In the genomic region with DNA sequence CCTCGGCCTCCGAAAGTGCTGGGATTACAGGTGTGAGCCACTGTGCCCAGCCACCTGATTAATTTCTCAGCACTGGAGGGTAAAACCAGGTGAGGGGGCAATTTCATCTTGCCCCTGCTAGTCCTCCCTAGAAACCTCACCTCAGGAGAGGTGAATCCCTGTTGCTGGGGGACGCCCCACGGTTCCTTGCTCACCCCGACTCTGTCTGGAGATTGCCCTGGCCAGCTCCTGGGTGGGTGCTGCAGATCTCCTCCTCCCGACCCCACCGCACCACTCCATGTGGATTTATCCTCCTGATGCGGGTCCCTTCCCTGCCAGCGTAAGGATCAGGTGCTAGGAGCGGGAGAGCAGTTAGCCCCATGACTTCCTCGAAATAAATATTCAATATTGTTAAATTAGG, we compare ENCODE assay signal across 19 cellular contexts. TPM values are rescaled to one million over a fixed set of nuclear protein-coding genes. Genes with fewer than 3 reads are reported as not detected.
DNase-seq lines count a peak whose midpoint lies in the region; ATAC-seq, FAIRE-seq and TF ChIP-seq lines count a peak whose summit lies in the region.
"Had no signal": no experiment of that assay in that cellular context is flagged by ENCODE, and none has a peak within 500 bp of the region (broad histone marks: within the 10 kb centered on the region; RNA-seq: fewer than 3 reads in every experiment).

No MANE protein-coding gene starts in this region.

- H3K27me3 ChIP-seq in esophagus muscularis mucosa: peaks cover 0 to 7% (median 0%) of the 10 kb centered on the region in 4 donors
- H3K27me3 ChIP-seq in smooth muscle cell (ENCODE audit: low read depth): no peaks in the 10 kb centered on the region
- H3K27me3 ChIP-seq: BE2C had no signal

- H3K4me3 ChIP-seq in esophagus muscularis mucosa (no peak overlapping the region), kidney (ENCODE audit: low read length in 2 of 2) (no peak overlapping the region), smooth muscle cell (no peak overlapping the region)
- H3K4me3 ChIP-seq: A549, HAP-1 had no signal

- no peak for FAIRE-seq in kidney (lab: Jason Lieb, UNC)
- FAIRE-seq: A549, GM12892, H1, HepG2, HTR-8/SVneo had no signal

- no peaks in the 10 kb centered on the region for H3K9me3 ChIP-seq in esophagus muscularis mucosa
- H3K9me3 ChIP-seq in kidney (ENCODE audit: control insufficient read depth in 1 of 2, low read length in 2 of 2): no peaks in the 10 kb centered on the region
- H3K9me3 ChIP-seq in smooth muscle cell (replicated peaks; ENCODE audit: low read depth): no peaks in the 10 kb centered on the region
- H3K9me3 ChIP-seq: A549, BE2C, HAP-1 had no signal

- no peak overlapping the region for H2AFZ ChIP-seq in smooth muscle cell (ENCODE audit: low read depth)

- no peaks in the 10 kb centered on the region for H4K20me1 ChIP-seq in smooth muscle cell (ENCODE audit: low read depth)

- no peak overlapping the region for H3K9ac ChIP-seq in kidney (ENCODE audit: low read length in 2 of 2)
- H3K9ac ChIP-seq in smooth muscle cell (ENCODE audit: low read depth): no peak overlapping the region

- 97% methylated on average over 7 of the region's 11 CpGs for WGBS in esophagus muscularis mucosa
- WGBS in smooth muscle cell (ENCODE audit: low lambda C conversion rate): 96% methylated on average over 11 of the region's 11 CpGs

- peak overlapping the region in 3 of 4 donors; percentile 59 to 70 (median 68) for H3K27ac ChIP-seq in esophagus muscularis mucosa (replicated peaks in 1 of 4)
- no peak overlapping the region for H3K27ac ChIP-seq in kidney (ENCODE audit: low read depth in 2 of 2, low read length in 2 of 2)
- H3K27ac ChIP-seq in smooth muscle cell (ENCODE audit: low read depth): peak overlapping the region; percentile 38
- H3K27ac ChIP-seq: A549, C4-2B had no signal

- H3K4me1 ChIP-seq in esophagus muscularis mucosa (peaks cover 0 to 44% (median 15%) of the 10 kb centered on the region in 4 donors), kidney (ENCODE audit: control insufficient read depth in 1 of 2, insufficient read depth in 1 of 2, low read depth in 1 of 2, low read length in 2 of 2) (no peaks in the 10 kb centered on the region), smooth muscle cell (ENCODE audit: low read depth) (no peaks in the 10 kb centered on the region)
- H3K4me1 ChIP-seq: A549, BE2C had no signal

- TF ChIP-seq EP300 in esophagus muscularis mucosa (IDR thresholded peaks at IDR 0.05): no peak

- intact Hi-C loops in esophagus muscularis mucosa (cut with DNase I): no loop called here
- intact Hi-C loops in kidney (cut with DNase I): no loop called here

- H3F3A ChIP-seq in smooth muscle cell (ENCODE audit: low read depth): peaks cover 35% of the 10 kb centered on the region

- TF ChIP-seq CTCF in esophagus muscularis mucosa (IDR thresholded peaks at IDR 0.05) (no peak), kidney (IDR thresholded peaks at IDR 0.05; ENCODE audit: borderline replicate concordance, extremely low read depth, insufficient read depth) (no peak), smooth muscle cell (IDR thresholded peaks at IDR 0.05; ENCODE audit: borderline replicate concordance, insufficient read depth, poor library complexity, severe bottlenecking) (no peak)

- peaks cover 0 to 25% (median 1%) of the 10 kb centered on the region in 4 donors for H3K36me3 ChIP-seq in esophagus muscularis mucosa
- H3K36me3 ChIP-seq in kidney (ENCODE audit: control insufficient read depth in 1 of 2, insufficient read depth in 2 of 2, low read length in 2 of 2): no peaks in the 10 kb centered on the region
- peaks cover 19% of the 10 kb centered on the region for H3K36me3 ChIP-seq in smooth muscle cell (ENCODE audit: low read depth)
- H3K36me3 ChIP-seq: BE2C had no signal

- H3K79me2 ChIP-seq in smooth muscle cell (ENCODE audit: low read depth): no peaks in the 10 kb centered on the region

- DNase-seq in esophagus muscularis mucosa (ENCODE audit: extremely low spot score) (no peak), kidney (peak; percentile 64), smooth muscle cell (lab: John Stamatoyannopoulos, UW; ENCODE audit: unreplicated experiment) (no peak), RKO (ENCODE audit: low spot score) (no peak), DMS 273 treated with DMSO at 0.1 percent for 48 hours (lab: John Stamatoyannopoulos, UW) (no peak), NCI-H1105 treated with DMSO at 0.1 percent for 48 hours (lab: John Stamatoyannopoulos, UW) (no peak)
- DNase-seq: BE2C; CD4-positive, alpha-beta memory T cell; DMS153; DND-41; GDM1 had no signal

- no peak for TF ChIP-seq POLR2A in esophagus muscularis mucosa (IDR thresholded peaks at IDR 0.05; ENCODE audit: low read depth)

- no peak for ATAC-seq in HG03342 (IDR thresholded peaks at IDR 0.05; ENCODE audit: unreplicated experiment)
- ATAC-seq: A549, HepG2 had no signal

- H3K4me2 ChIP-seq in smooth muscle cell: no peak overlapping the region
- H3K4me2 ChIP-seq: A549 had no signal

RNA-seq across cellular contexts. Expression of a gene that starts 34.9 kb away (rescaled TPM):
- total RNA-seq in esophagus muscularis mucosa (10 to 100 TPM in 3 of 4 donors, 1 to 10 TPM in 1; 6.9 to 23.6 (median 17.1) TPM), kidney (4.6 TPM), smooth muscle cell (459 and 476 TPM in 2 replicates)
- polyA plus RNA-seq in kidney (ENCODE audit: insufficient read depth, low read depth, low replicate concordance) (7.4 TPM), smooth muscle cell (336 and 414 TPM in 2 replicates)
- total RNA-seq: CD4-positive, alpha-beta memory T cell; HepG2 had no signal
- polyA plus RNA-seq: A549; CD4-positive, alpha-beta memory T cell; HepG2 had no signal

Comparison
In these comparisons a context has a peak if more than half of its experiments do, and no peak if none do; other contexts are left out.
1. H3K27ac ChIP-seq: peak in esophagus muscularis mucosa (3 of 4) and smooth muscle cell (single experiment); none in kidney (0 of 2).
2. RNA of a gene that starts 34.9 kb away (total RNA-seq): 459 to 476 TPM in smooth muscle cell; 6.9 to 23.6 TPM in esophagus muscularis mucosa and 4.6 TPM in kidney (single experiment); every median in the first group is over 10 times any median in the second.